Comparison of ENCODE assay signal across 3 cellular contexts in genomic region chr5:178115136-178115834, GRCh38.
TF ChIP-seq lines count a peak whose summit lies in the region.

No MANE protein-coding gene starts in this region.

TF ChIP-seq in GM12891, 5 proteins besides CTCF, POLR2A, EP300 and RAD21:
- no peak for TF ChIP-seq TAF1 (IDR thresholded peaks at IDR 0.05; ENCODE audit: low read depth, low read length)
- peak; percentile 54 for TF ChIP-seq SPI1 (IDR thresholded peaks at IDR 0.05; ENCODE audit: low read depth, low read length)
- no peak for TF ChIP-seq POU2F2 (IDR thresholded peaks at IDR 0.05; ENCODE audit: low read depth, low read length)
- no peak for TF ChIP-seq PAX5 (IDR thresholded peaks at IDR 0.05; ENCODE audit: insufficient read depth, low read length, severe bottlenecking)
- TF ChIP-seq POLR2AphosphoS5 (IDR thresholded peaks at IDR 0.05; ENCODE audit: low read depth, low read length), result no peak
TF ChIP-seq in GM12891: peak in this region for 1.

TF ChIP-seq in endothelial cell of umbilical vein, 7 proteins besides CTCF, POLR2A, EP300 and RAD21:
- TF ChIP-seq GATA2 (IDR thresholded peaks at IDR 0.05; ENCODE audit: insufficient read depth, insufficient read length, low read depth, low read length) (no peak), EZH2 (IDR thresholded peaks at IDR 0.05; ENCODE audit: borderline replicate concordance, low read depth, low read length, severe bottlenecking) (peak; percentile 2)
TF ChIP-seq in endothelial cell of umbilical vein: peak in this region for 1.

TF ChIP-seq in SK-N-SH, 30 proteins besides CTCF, POLR2A, EP300 and RAD21:
- TF ChIP-seq ZBTB33 (IDR thresholded peaks at IDR 0.05; ENCODE audit: borderline replicate concordance, low read depth) (no peak), GATA2 (CRISPR knock-in tag; IDR thresholded peaks at IDR 0.05) (no peak), MEF2A (IDR thresholded peaks at IDR 0.05; ENCODE audit: borderline replicate concordance, low read depth) (no peak), FOSL2 (IDR thresholded peaks at IDR 0.05; ENCODE audit: borderline replicate concordance, low read depth) (no peak), RFX5 (IDR thresholded peaks at IDR 0.05; ENCODE audit: low read length) (no peak), MXI1 (IDR thresholded peaks at IDR 0.05; ENCODE audit: low read depth, low read length) (no peak), TCF12 (IDR thresholded peaks at IDR 0.05) (no peak), TEAD4 (IDR thresholded peaks at IDR 0.05; ENCODE audit: borderline replicate concordance, insufficient read depth) (no peak), YY1 (IDR thresholded peaks at IDR 0.05; ENCODE audit: low read depth) (no peak), FOXJ3 (CRISPR knock-in tag; IDR thresholded peaks at IDR 0.05) (no peak), ELF1 (IDR thresholded peaks at IDR 0.05) (no peak), TAF1 (IDR thresholded peaks at IDR 0.05; ENCODE audit: borderline replicate concordance, low read depth, low read length) (no peak), GABPA (IDR thresholded peaks at IDR 0.05; ENCODE audit: low read depth) (no peak), SIN3A (IDR thresholded peaks at IDR 0.05; ENCODE audit: borderline replicate concordance, low read depth, low read length) (no peak), FOXM1 (IDR thresholded peaks at IDR 0.05; ENCODE audit: low read depth) (no peak), JUND (IDR thresholded peaks at IDR 0.05) (no peak), SMC3 (IDR thresholded peaks at IDR 0.05; ENCODE audit: low read depth, low read length) (no peak)
- TF ChIP-seq, protein P1, sequence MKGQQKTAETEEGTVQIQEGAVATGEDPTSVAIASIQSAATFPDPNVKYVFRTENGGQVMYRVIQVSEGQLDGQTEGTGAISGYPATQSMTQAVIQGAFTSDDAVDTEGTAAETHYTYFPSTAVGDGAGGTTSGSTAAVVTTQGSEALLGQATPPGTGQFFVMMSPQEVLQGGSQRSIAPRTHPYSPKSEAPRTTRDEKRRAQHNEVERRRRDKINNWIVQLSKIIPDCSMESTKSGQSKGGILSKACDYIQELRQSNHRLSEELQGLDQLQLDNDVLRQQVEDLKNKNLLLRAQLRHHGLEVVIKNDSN (IDR thresholded peaks at IDR 0.05; ENCODE audit: borderline replicate concordance, low read depth), result no peak
- TF ChIP-seq, protein P2, sequence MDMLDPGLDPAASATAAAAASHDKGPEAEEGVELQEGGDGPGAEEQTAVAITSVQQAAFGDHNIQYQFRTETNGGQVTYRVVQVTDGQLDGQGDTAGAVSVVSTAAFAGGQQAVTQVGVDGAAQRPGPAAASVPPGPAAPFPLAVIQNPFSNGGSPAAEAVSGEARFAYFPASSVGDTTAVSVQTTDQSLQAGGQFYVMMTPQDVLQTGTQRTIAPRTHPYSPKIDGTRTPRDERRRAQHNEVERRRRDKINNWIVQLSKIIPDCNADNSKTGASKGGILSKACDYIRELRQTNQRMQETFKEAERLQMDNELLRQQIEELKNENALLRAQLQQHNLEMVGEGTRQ (IDR thresholded peaks at IDR 0.05; ENCODE audit: borderline replicate concordance, low read depth, low read length), result no peak
